In genomic region chr1:9822490-9822889, GRCh38 we compare ENCODE assay signal across 8 cellular contexts. TPM values are rescaled to one million over a fixed set of nuclear protein-coding genes. Genes with fewer than 3 reads are reported as not detected.
DNase-seq lines count a peak whose midpoint lies in the region; ATAC-seq and TF ChIP-seq lines count a peak whose summit lies in the region.

No MANE protein-coding gene starts in this region.

- WGBS in sigmoid colon, 2 donors, result 1 to 8% methylated on average over 8 of the region's 8 CpGs

- DNase-seq in SJSA1 (ENCODE audit: low read depth in 1 of 2, low spot score in 2 of 2), result peak in 1 of 2 experiments; percentile 16
- DNase-seq in fibroblast of peridontal ligament (ENCODE audit: extremely low read depth), result peak; percentile 33
- no peak for DNase-seq in sigmoid colon
- DNase-seq in left lobe of liver (ENCODE audit: low spot score), result no peak
- DNase-seq in Kasumi-1 (lab: John Stamatoyannopoulos, UW), result no peak
- no peak for DNase-seq in pons (ENCODE audit: low spot score)

- H3K36me3 ChIP-seq in SJSA1 (peaks cover 8% of the 10 kb centered on the region), sigmoid colon (no peaks in the 10 kb centered on the region)

- ATAC-seq in left lobe of liver (no peak), HG03196 (IDR thresholded peaks at IDR 0.05; ENCODE audit: unreplicated experiment) (no peak)

- peaks cover 35% of the 10 kb centered on the region for H3K4me1 ChIP-seq in SJSA1 (replicated peaks)
- H3K4me1 ChIP-seq in sigmoid colon, result peaks cover 0 to 42% (median 34%) of the 10 kb centered on the region in 4 donors

- intact Hi-C loops in sigmoid colon (cut with DNase I), result loop anchor here (5.0 kb wide), 2 partner anchors 45 to 135 kb away; no protein-coding TSS in a partner anchor

- H3K9me3 ChIP-seq in SJSA1 (replicated peaks) (no peaks in the 10 kb centered on the region; the same call in 1 of the 2 replicates), sigmoid colon (no peaks in the 10 kb centered on the region)

- no peaks in the 10 kb centered on the region for H3K27me3 ChIP-seq in SJSA1 (replicated peaks)
- H3K27me3 ChIP-seq in sigmoid colon, result no peaks in the 10 kb centered on the region

- TF ChIP-seq EP300 in sigmoid colon (IDR thresholded peaks at IDR 0.05), result no peak

- H3K4me3 ChIP-seq in GM08714 (ENCODE audit: low read length), result peak overlapping the region; percentile 79
- H3K4me3 ChIP-seq in SJSA1, result peak overlapping the region; percentile 98
- H3K4me3 ChIP-seq in sigmoid colon, result peak overlapping the region; percentile 77 to 93 (median 84)

- TF ChIP-seq CTCF in sigmoid colon (IDR thresholded peaks at IDR 0.05), result no peak

- no peak for TF ChIP-seq POLR2A in sigmoid colon (IDR thresholded peaks at IDR 0.05)

- H3K27ac ChIP-seq in SJSA1 (no peak overlapping the region), sigmoid colon (peak overlapping the region; percentile 87 to 97 (median 94))

RNA-seq across cellular contexts. Expression of gene CLSTN1, which starts 1.3 kb away (rescaled TPM):
- total RNA-seq in SJSA1 (2014; rRNA removed; shearing (Covaris generic)), result 41.2 and 64.3 TPM in 2 replicates
- total RNA-seq in sigmoid colon (10 to 100 TPM; 33.9 to 71.2 (median 36.4) TPM), left lobe of liver (8.1 TPM)
- 100 to 1,000 TPM in 1 of 3 donors, 10 to 100 TPM in 2; 21.0 to 105 (median 28.9) TPM for polyA plus RNA-seq in sigmoid colon
